In genomic region chr1:245096330-245097066, GRCh38 we compare ENCODE assay signal across 18 cellular contexts. TPM values are rescaled to one million over a fixed set of nuclear protein-coding genes. Genes with fewer than 3 reads are reported as not detected.
DNase-seq lines count a peak whose midpoint lies in the region; ATAC-seq and TF ChIP-seq lines count a peak whose summit lies in the region.
"Had no signal": no experiment of that assay in that cellular context is flagged by ENCODE, and none has a peak within 500 bp of the region (broad histone marks: within the 10 kb centered on the region; RNA-seq: fewer than 3 reads in every experiment).

No MANE protein-coding gene starts in this region.

- peaks cover 8% of the 10 kb centered on the region for H3K9me3 Mint-ChIP-seq in type B pancreatic cell

- peaks cover 0 to 3% (median 0%) of the 10 kb centered on the region in 12 donors for H3K4me1 ChIP-seq in heart left ventricle
- H3K4me1 ChIP-seq in stomach = peaks cover 0 to 5% (median 0%) of the 10 kb centered on the region in 4 donors
- H3K4me1 ChIP-seq in esophagus muscularis mucosa = peaks cover 0 to 8% (median 0%) of the 10 kb centered on the region in 4 donors

- H3K36me3 ChIP-seq in heart left ventricle = peaks cover 0 to 6% (median 0%) of the 10 kb centered on the region in 9 donors
- peaks cover 0 to 2% (median 0%) of the 10 kb centered on the region in 4 donors for H3K36me3 ChIP-seq in stomach
- peaks cover 0 to 4% (median 3%) of the 10 kb centered on the region in 4 donors for H3K36me3 ChIP-seq in esophagus muscularis mucosa

- H3K27me3 ChIP-seq in heart left ventricle = no peaks in the 10 kb centered on the region
- no peaks in the 10 kb centered on the region for H3K27me3 ChIP-seq in stomach
- no peaks in the 10 kb centered on the region for H3K27me3 ChIP-seq in esophagus muscularis mucosa

- no peaks in the 10 kb centered on the region for H3K36me3 Mint-ChIP-seq in type B pancreatic cell

- TF ChIP-seq EP300 in stomach (IDR thresholded peaks at IDR 0.05) (no peak), esophagus muscularis mucosa (IDR thresholded peaks at IDR 0.05) (no peak)

- H3K4me3 ChIP-seq in heart left ventricle (no peak overlapping the region), stomach (no peak overlapping the region), esophagus muscularis mucosa (no peak overlapping the region)

- no peaks in the 10 kb centered on the region for H3K27me3 Mint-ChIP-seq in type B pancreatic cell

- 81 to 84% (median 82%) methylated on average over 5 of the region's 5 CpGs for WGBS in heart left ventricle, 4 donors
- WGBS in stomach, 5 donors = 81 to 94% (median 89%) methylated on average over 5 of the region's 5 CpGs
- WGBS in esophagus muscularis mucosa = 66% methylated on average over 5 of the region's 5 CpGs

- DNase-seq in cardiac septum (ENCODE audit: low spot score) = peak; percentile 70
- no peak for DNase-seq in heart left ventricle
- DNase-seq in globus pallidus (ENCODE audit: low spot score) = peak; percentile 50
- peak; percentile 23 for DNase-seq in midbrain (lab: John Stamatoyannopoulos, UW)
- DNase-seq in type B pancreatic cell (ENCODE audit: extremely low spot score, unreplicated experiment) = peak; percentile 22
- no peak for DNase-seq in stomach
- DNase-seq in esophagus muscularis mucosa (ENCODE audit: extremely low spot score) = no peak
- DNase-seq in NCI-H1417 treated with DMSO at 0.1 percent for 48 hours (lab: John Stamatoyannopoulos, UW) = no peak
- DNase-seq: Calu3, DMS79 treated with DMSO at 0.1 percent for 48 hours, GDM1, KBM-7, NCI-H1105, NCI-H187 treated with DMSO at 0.1 percent for 48 hours, NCI-H2171, NCI-H446 treated with DMSO at 0.1 percent for 48 hours, SHP77 had no signal

- TF ChIP-seq CTCF in heart left ventricle (IDR thresholded peaks at IDR 0.05) = no peak
- no peak for TF ChIP-seq CTCF in type B pancreatic cell (conservative IDR thresholded peaks at IDR 0.05)
- TF ChIP-seq CTCF in stomach (IDR thresholded peaks at IDR 0.05) = no peak
- no peak for TF ChIP-seq CTCF in esophagus muscularis mucosa (IDR thresholded peaks at IDR 0.05)

- ATAC-seq in heart left ventricle = no peak

- H3K4me3 Mint-ChIP-seq in type B pancreatic cell = no peak overlapping the region

- no peak overlapping the region for H3K27ac Mint-ChIP-seq in type B pancreatic cell

- intact Hi-C loops in cardiac septum (cut with DNase I) (no loop called here), heart left ventricle (cut with DNase I) (no loop called here), stomach (cut with DNase I; ENCODE audit: low total_unique reads) (no loop called here), esophagus muscularis mucosa (cut with DNase I) (no loop called here)

- H3K27ac ChIP-seq in heart left ventricle (no peak overlapping the region), stomach (no peak overlapping the region), esophagus muscularis mucosa (replicated peaks in 1 of 4) (no peak overlapping the region)
- H3K27ac ChIP-seq: HL-60 had no signal

- no peaks in the 10 kb centered on the region for H3K9me3 ChIP-seq in heart left ventricle
- H3K9me3 ChIP-seq in stomach = no peaks in the 10 kb centered on the region
- H3K9me3 ChIP-seq in esophagus muscularis mucosa = no peaks in the 10 kb centered on the region

- no peak for TF ChIP-seq POLR2A in heart left ventricle (IDR thresholded peaks at IDR 0.05)
- no peak for TF ChIP-seq POLR2A in stomach (IDR thresholded peaks at IDR 0.05)
- TF ChIP-seq POLR2A in esophagus muscularis mucosa (IDR thresholded peaks at IDR 0.05; ENCODE audit: low read depth) = no peak

- H3K4me1 Mint-ChIP-seq in type B pancreatic cell (ENCODE audit: unreplicated experiment) = peaks cover 12% of the 10 kb centered on the region

RNA-seq across cellular contexts. Expression of gene KIF26B, which starts 58.3 kb away (rescaled TPM):
- total RNA-seq in cardiac septum (1.1 TPM), heart left ventricle (1 to 10 TPM; 1.2 to 7.0 (median 2.3) TPM), type B pancreatic cell (ENCODE audit: low replicate concordance) (6.1 and 22.1 TPM in 2 replicates), stomach (1 to 10 TPM in 3 of 5 donors, under 1 TPM in 1, not detected in 1; 0.89 to 3.2 (median 2.1) TPM), esophagus muscularis mucosa (1 to 10 TPM in 2 of 4 donors, under 1 TPM in 2; 0.13 to 3.7 (median 1.3) TPM)
- polyA plus RNA-seq in heart left ventricle (1 to 10 TPM; 1.3 to 3.9 TPM), stomach (under 1 TPM; 0.15 to 0.56 (median 0.33) TPM)

Comparison
In these comparisons a context has a peak if more than half of its experiments do, and no peak if none do; other contexts are left out.
1. DNase-seq: peak in cardiac septum (single experiment), globus pallidus (single experiment), midbrain (single experiment) and type B pancreatic cell (single experiment); none in heart left ventricle (0 of 5), stomach (single experiment), esophagus muscularis mucosa (single experiment) and NCI-H1417 treated with DMSO at 0.1 percent for 48 hours (single experiment).